ENCODE assay signal across 11 cellular contexts in genomic region chr4:158120574-158121202, GRCh38. TPM values are rescaled to one million over a fixed set of nuclear protein-coding genes. Genes with fewer than 3 reads are reported as not detected.
A peak's percentile ranks its signal among the peaks of the same experiment; 100 is the strongest.
DNase-seq lines count a peak whose midpoint lies in the region; ATAC-seq, FAIRE-seq and TF ChIP-seq lines count a peak whose summit lies in the region.
"Not testable (repeated sequence)": the region's sequence is repeated elsewhere in the genome, so short reads cannot be mapped to it uniquely, and the experiment has no call there.
"Had no signal": no experiment of that assay in that cellular context is flagged by ENCODE, and none has a peak within 500 bp of the region (broad histone marks: within the 10 kb centered on the region; RNA-seq: fewer than 3 reads in every experiment).

No MANE protein-coding gene starts in this region.

- not testable (repeated sequence) for H4K20me1 ChIP-seq in smooth muscle cell (ENCODE audit: low read depth)

- 46% methylated on average over 7 of the region's 7 CpGs for WGBS in smooth muscle cell (ENCODE audit: low lambda C conversion rate)

- H3K27ac ChIP-seq in smooth muscle cell (ENCODE audit: low read depth) = peak overlapping the region; percentile 92

- H3K79me2 ChIP-seq in smooth muscle cell (ENCODE audit: low read depth) = not testable (repeated sequence)

- not testable (repeated sequence) for FAIRE-seq in urothelium cell line (lab: Jason Lieb, UNC)

- ATAC-seq in omental fat pad (ENCODE audit: low FRiP score) = peak; percentile 86

- H3K4me1 ChIP-seq in smooth muscle cell (ENCODE audit: low read depth) = peaks cover 14% of the 10 kb centered on the region

- H3K27me3 ChIP-seq in smooth muscle cell (ENCODE audit: low read depth) = not testable (repeated sequence)

- peak overlapping the region; percentile 74 for H3K9ac ChIP-seq in smooth muscle cell (ENCODE audit: low read depth)

- peak overlapping the region; percentile 80 for H3K4me2 ChIP-seq in smooth muscle cell

- H3K36me3 ChIP-seq in smooth muscle cell (ENCODE audit: low read depth) = not testable (repeated sequence)

- DNase-seq in Ammon's horn (ENCODE audit: low spot score) = peak; percentile 40
- DNase-seq in NOMO-1 treated with DMSO at 0.1 percent for 48 hours (lab: John Stamatoyannopoulos, UW; ENCODE audit: unreplicated experiment) = peak; percentile 21
- DNase-seq in cardiac fibroblast (ENCODE audit: low read depth in 2 of 2) = peak; percentile 92 to 97
- DNase-seq in fibroblast of villous mesenchyme (ENCODE audit: low read depth) = peak; percentile 97
- peak; percentile 69 for DNase-seq in left kidney (ENCODE audit: low read depth, low spot score)
- not testable (repeated sequence) for DNase-seq in omental fat pad (ENCODE audit: low spot score); smooth muscle cell (lab: John Stamatoyannopoulos, UW; ENCODE audit: unreplicated experiment)
- DNase-seq in urothelium cell line (ENCODE audit: low spot score) = peak; percentile 7

- TF ChIP-seq CTCF in cardiac fibroblast (IDR thresholded peaks at IDR 0.05; ENCODE audit: low read depth, low read length); fibroblast of villous mesenchyme (IDR thresholded peaks at IDR 0.05; ENCODE audit: insufficient read depth, low read depth, low read length); omental fat pad (IDR thresholded peaks at IDR 0.05); smooth muscle cell (IDR thresholded peaks at IDR 0.05; ENCODE audit: borderline replicate concordance, insufficient read depth, poor library complexity, severe bottlenecking): not testable (repeated sequence)

- H3K9me3 ChIP-seq in smooth muscle cell (replicated peaks; ENCODE audit: low read depth) = not testable (repeated sequence)

- not testable (repeated sequence) for H3F3A ChIP-seq in smooth muscle cell (ENCODE audit: low read depth)

- H2AFZ ChIP-seq in smooth muscle cell (ENCODE audit: low read depth) = peak overlapping the region; percentile 86

- H3K4me3 ChIP-seq in cardiac fibroblast (replicated peaks in 1 of 2; ENCODE audit: low read depth in 2 of 2, low read length in 2 of 2); fibroblast of villous mesenchyme (ENCODE audit: low read depth, low read length): not testable (repeated sequence)
- peak overlapping the region; percentile 26 for H3K4me3 ChIP-seq in smooth muscle cell

RNA-seq across cellular contexts. Expression of gene GASK1B, which starts 52.1 kb away (rescaled TPM):
- total RNA-seq in fibroblast of villous mesenchyme = 59.6 and 73.8 TPM in 2 replicates
- total RNA-seq in omental fat pad = 10 to 100 TPM; 50.2 to 94.2 (median 64.8) TPM
- 62.2 and 79.4 TPM in 2 replicates for total RNA-seq in smooth muscle cell
- polyA plus RNA-seq in smooth muscle cell = 12.9 and 22.4 TPM in 2 replicates
- total RNA-seq: activated CD8-positive, alpha-beta memory T cell treated with anti-CD3 and anti-CD28 coated beads for 36 hours; activated naive CD4-positive, alpha-beta T cell treated with anti-CD3 and anti-CD28 coated beads, Interleukin-2, amount 50 U/mL, for 72 hours; natural killer cell treated with Interleukin-12 subunit alpha and Interleukin-12 subunit beta and Interleukin-15 and Interleukin-18, amount 100 ng/mL, for 72 hours had no signal
